Comparison of ENCODE assay signal across 8 cellular contexts in the genomic region with DNA sequence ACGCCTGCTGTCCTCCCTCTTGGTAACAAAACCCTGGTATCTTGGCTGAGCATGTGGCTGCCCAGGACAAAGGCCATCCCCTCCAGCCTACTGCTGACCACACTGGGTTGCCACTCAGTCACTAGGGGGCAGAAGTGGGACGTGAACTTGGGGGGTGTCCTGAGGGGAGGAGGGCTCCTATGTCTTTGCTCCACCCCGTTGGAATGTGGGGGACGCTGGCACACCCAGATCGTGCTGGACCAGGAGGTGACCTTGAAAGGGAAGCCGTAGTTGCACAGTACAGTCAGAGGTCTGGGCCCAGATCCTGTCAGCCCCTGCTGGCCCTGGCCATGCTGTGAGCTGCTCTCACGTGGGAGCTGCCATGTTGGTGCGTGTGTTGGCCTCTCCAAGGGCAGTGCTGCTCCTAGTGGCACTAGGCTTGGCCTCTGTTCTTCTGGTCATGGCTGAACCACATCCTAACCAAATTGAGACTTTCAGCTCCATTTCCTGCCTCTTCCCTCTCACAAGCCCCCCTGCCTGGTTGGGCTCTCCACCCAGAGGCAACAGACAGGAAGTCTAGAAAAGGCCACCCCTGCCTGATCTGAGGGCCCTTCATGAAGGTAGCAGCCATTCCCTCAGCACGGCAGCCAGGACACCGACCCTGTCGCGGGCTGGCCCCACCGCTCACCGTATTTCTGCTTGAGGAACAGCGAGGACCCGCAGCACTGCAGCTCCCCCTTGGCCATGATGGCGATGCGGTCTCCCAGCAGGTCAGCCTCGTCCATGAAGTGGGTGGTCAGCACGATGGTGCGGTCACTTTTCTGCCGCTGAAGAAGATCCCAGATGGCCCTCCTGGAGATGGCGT. TPM values are rescaled to one million over a fixed set of nuclear protein-coding genes. Genes with fewer than 3 reads are reported as not detected.
A peak's percentile ranks its signal among the peaks of the same experiment; 100 is the strongest.
DNase-seq lines count a peak whose midpoint lies in the region; ATAC-seq and TF ChIP-seq lines count a peak whose summit lies in the region.

No MANE protein-coding gene starts in this region.

- no peaks in the 10 kb centered on the region for H3K4me1 ChIP-seq in PC-3 (ENCODE audit: insufficient read depth, low read length)

- H3K4me3 ChIP-seq in PC-3 (ENCODE audit: low read length) (no peak overlapping the region), fibroblast of pulmonary artery (replicated peaks; ENCODE audit: low read depth, low read length) (no peak overlapping the region)

- DNase-seq in activated naive CD4-positive, alpha-beta T cell treated with anti-CD3 and anti-CD28 coated beads, Interleukin-2, amount 50 U/mL, for 72 hours (ENCODE audit: low spot score in 2 of 2), result peak in 1 of 2 donors; percentile 24
- DNase-seq in activated naive CD4-positive, alpha-beta T cell treated with anti-CD3 and anti-CD28 coated beads, Interleukin-2, amount 50 U/mL, for 16 hours, result no peak
- DNase-seq in PC-3 (peak; percentile 42), fibroblast of pulmonary artery (ENCODE audit: low read depth) (peak; percentile 35), sciatic nerve (ENCODE audit: low spot score) (peak; percentile 60), HPDE6-E6E7 (ENCODE audit: extremely low spot score) (no peak), NCI-H226 (no peak)

- no peak overlapping the region for H3K4me2 ChIP-seq in PC-3 (ENCODE audit: low read length)

- CTCF ChIA-PET in PC-3 (lab: Charles Lee), result no interaction called here

- no peaks in the 10 kb centered on the region for H3K36me3 Mint-ChIP-seq in activated naive CD4-positive, alpha-beta T cell treated with anti-CD3 and anti-CD28 coated beads, Interleukin-2, amount 50 U/mL, for 72 hours

- H3K9me2 ChIP-seq in PC-3 (replicated peaks; ENCODE audit: low read length), result no peaks in the 10 kb centered on the region

- no peaks in the 10 kb centered on the region for H3F3A ChIP-seq in PC-3 (ENCODE audit: low read length, unreplicated experiment)

- peak; percentile 56 for TF ChIP-seq CTCF in PC-3 (conservative IDR thresholded peaks at IDR 0.05; ENCODE audit: low read depth, low read length)
- TF ChIP-seq CTCF in fibroblast of pulmonary artery (IDR thresholded peaks at IDR 0.05; ENCODE audit: low read length, missing control alignments), result peak; percentile 47

- H3K27ac ChIP-seq in PC-3 (ENCODE audit: low read length), result no peak overlapping the region

- H3K36me3 ChIP-seq in PC-3 (ENCODE audit: low read depth, low read length), result no peaks in the 10 kb centered on the region

- H3K9ac ChIP-seq in PC-3 (ENCODE audit: low read length), result no peak overlapping the region

- POLR2A ChIA-PET in PC-3 (lab: Charles Lee; ENCODE audit: unreplicated experiment), result no interaction called here

- no peaks in the 10 kb centered on the region for H3K9me3 Mint-ChIP-seq in activated naive CD4-positive, alpha-beta T cell treated with anti-CD3 and anti-CD28 coated beads, Interleukin-2, amount 50 U/mL, for 72 hours

- peak; percentile 38 to 81 for ATAC-seq in activated naive CD4-positive, alpha-beta T cell treated with anti-CD3 and anti-CD28 coated beads, Interleukin-2, amount 50 U/mL, for 72 hours
- ATAC-seq in PC-3 (peak; percentile 56), sciatic nerve (peak; percentile 49), GM21360 (IDR thresholded peaks at IDR 0.05; ENCODE audit: unreplicated experiment) (no peak)

- no TSS peak for BruUV-seq in PC-3 (replicated peaks; lab: Mats Ljungman, UMichigan)

- H3K27me3 ChIP-seq in PC-3 (ENCODE audit: low read length), result no peaks in the 10 kb centered on the region

- H4K20me1 ChIP-seq in PC-3 (ENCODE audit: low read length), result no peaks in the 10 kb centered on the region

- intact Hi-C loops in PC-3 (cut with micrococcal nuclease) (no loop called here), sciatic nerve (cut with DNase I) (no loop called here)

- no peak overlapping the region for H3K27ac Mint-ChIP-seq in activated naive CD4-positive, alpha-beta T cell treated with anti-CD3 and anti-CD28 coated beads, Interleukin-2, amount 50 U/mL, for 72 hours

- H2AFZ ChIP-seq in PC-3 (ENCODE audit: low read length), result no peak overlapping the region

- H3K9me3 ChIP-seq in PC-3 (ENCODE audit: low read length), result no peaks in the 10 kb centered on the region

- H3K79me2 ChIP-seq in PC-3 (ENCODE audit: low read length), result no peaks in the 10 kb centered on the region

RNA-seq across cellular contexts. Expression of gene RNPS1, which starts 29.0 kb away (rescaled TPM):
- total RNA-seq in activated naive CD4-positive, alpha-beta T cell treated with anti-CD3 and anti-CD28 coated beads, Interleukin-2, amount 50 U/mL, for 72 hours, result 100 to 1,000 TPM; 289 to 296 TPM
- 131 and 154 TPM in 2 replicates for total RNA-seq in PC-3 (2014; rRNA removed)
- 103 TPM for total RNA-seq in sciatic nerve

RNA-seq across cellular contexts. Expression of gene ABCA3, which starts 43.6 kb away (rescaled TPM):
- total RNA-seq in activated naive CD4-positive, alpha-beta T cell treated with anti-CD3 and anti-CD28 coated beads, Interleukin-2, amount 50 U/mL, for 72 hours, result 1 to 10 TPM; 1.6 to 9.1 TPM
- total RNA-seq in PC-3 (2014; rRNA removed), result 11.0 and 15.5 TPM in 2 replicates
- total RNA-seq in sciatic nerve, result 39.0 TPM

RNA-seq across cellular contexts. Expression of gene ECI1, which starts 45.5 kb away (rescaled TPM):
- 10 to 100 TPM; 53.8 to 57.6 TPM for total RNA-seq in activated naive CD4-positive, alpha-beta T cell treated with anti-CD3 and anti-CD28 coated beads, Interleukin-2, amount 50 U/mL, for 72 hours
- total RNA-seq in PC-3 (2014; rRNA removed) (71.7 and 90.5 TPM in 2 replicates), sciatic nerve (37.6 TPM)

Comparison
In these comparisons a context has a peak if more than half of its experiments do, and no peak if none do; other contexts are left out.
1. DNase-seq: peak in PC-3 (single experiment), fibroblast of pulmonary artery (single experiment) and sciatic nerve (single experiment); none in activated naive CD4-positive, alpha-beta T cell treated with anti-CD3 and anti-CD28 coated beads, Interleukin-2, amount 50 U/mL, for 16 hours (single experiment), HPDE6-E6E7 (single experiment) and NCI-H226 (single experiment).